ENCODE assay signal across 23 cellular contexts in genomic region chr7:36942558-36943354, GRCh38.
DNase-seq lines count a peak whose midpoint lies in the region; ATAC-seq, FAIRE-seq and TF ChIP-seq lines count a peak whose summit lies in the region.
"Had no signal": no experiment of that assay in that cellular context is flagged by ENCODE, and none has a peak within 500 bp of the region (broad histone marks: within the 10 kb centered on the region; RNA-seq: fewer than 3 reads in every experiment).

No MANE protein-coding gene starts in this region.

- H3K9ac ChIP-seq in BLaER1 = no peak overlapping the region
- H3K9ac ChIP-seq: SK-N-SH had no signal

- H3K27me3 Mint-ChIP-seq in immature natural killer cell (ENCODE audit: low read depth in 3 of 3) = peaks cover 0 to 7% (median 3%) of the 10 kb centered on the region in 3 donors
- H3K27me3 Mint-ChIP-seq: effector memory CD8-positive, alpha-beta T cell had no signal

- H3K4me1 Mint-ChIP-seq in immature natural killer cell = peaks cover 24 to 77% of the 10 kb centered on the region in 2 donors

- H3K4me1 ChIP-seq in BLaER1 (peaks cover 37% of the 10 kb centered on the region), foreskin keratinocyte (no peaks in the 10 kb centered on the region)
- H3K4me1 ChIP-seq: testis had no signal

- H3K27ac ChIP-seq in BLaER1 = peak overlapping the region; percentile 10; the same call in 1 of the 2 replicates
- H3K27ac ChIP-seq in foreskin keratinocyte = no peak overlapping the region
- H3K27ac ChIP-seq: esophagus squamous epithelium, HL-60, testis had no signal

- peaks cover 59 to 77% (median 75%) of the 10 kb centered on the region in 3 donors for H3K36me3 Mint-ChIP-seq in immature natural killer cell

- ATAC-seq in foreskin keratinocyte (no peak), GM21390 (IDR thresholded peaks at IDR 0.05; ENCODE audit: unreplicated experiment) (no peak)
- ATAC-seq: effector memory CD8-positive, alpha-beta T cell; HCT116; left cardiac atrium had no signal

- H3K36me3 ChIP-seq in BLaER1 = peaks cover 22% of the 10 kb centered on the region
- H3K36me3 ChIP-seq: esophagus squamous epithelium had no signal

- H3K4me3 Mint-ChIP-seq in immature natural killer cell = no peak overlapping the region
- H3K4me3 Mint-ChIP-seq: effector memory CD8-positive, alpha-beta T cell had no signal

- H3K4me2 ChIP-seq in BLaER1 = peak overlapping the region; percentile 62
- H3K4me2 ChIP-seq: SK-N-SH had no signal

- no peak overlapping the region for H3K4me3 ChIP-seq in BLaER1
- H3K4me3 ChIP-seq: esophagus squamous epithelium, testis had no signal

- TF ChIP-seq CTCF in foreskin keratinocyte (conservative IDR thresholded peaks at IDR 0.05) = no peak

- H3K27ac Mint-ChIP-seq in immature natural killer cell = peak overlapping the region in 4 of 6 donors; percentile 5 to 84 (median 63)

- TF ChIP-seq POLR2A in GM12892 (IDR thresholded peaks at IDR 0.05; ENCODE audit: low read depth, low read length) = no peak

- DNase-seq in GM12892 (ENCODE audit: insufficient read length) (no peak), NAMALWA (ENCODE audit: low spot score) (peak; percentile 16), immature natural killer cell (no peak), foreskin keratinocyte (no peak), T-helper 1 cell (no peak)
- DNase-seq: activated CD4-positive, CD25-positive, alpha-beta regulatory T cell treated with anti-CD3 and anti-CD28 coated beads, Interleukin-2, amount 50 U/mL, for 72 hours; central memory CD4-positive, alpha-beta T cell; DMS79 treated with DMSO at 0.1 percent for 48 hours; effector memory CD8-positive, alpha-beta T cell; esophagus squamous epithelium; IMR-90; left cardiac atrium; NCI-H187 treated with DMSO at 0.1 percent for 48 hours; NCI-H345; SK-N-SH; stimulated activated CD4-positive, alpha-beta T cell treated with anti-CD3 and anti-CD28 coated beads, Interleukin-4, amount 100 ng/mL, for 4 hours; T1000; testis had no signal

- H4K20me1 ChIP-seq in BLaER1 = peaks cover 16% of the 10 kb centered on the region; the same call in 1 of the 2 replicates

- H3K9me3 ChIP-seq in BLaER1 = peaks cover 38% of the 10 kb centered on the region
- H3K9me3 ChIP-seq: SK-N-SH, testis had no signal

- FAIRE-seq in GM12892 (lab: Jason Lieb, UNC) = peak; percentile 78
- FAIRE-seq: RCC 7860 had no signal

- H3K27me3 ChIP-seq in BLaER1 (no peaks in the 10 kb centered on the region), foreskin keratinocyte (no peaks in the 10 kb centered on the region)
- H3K27me3 ChIP-seq: esophagus squamous epithelium, testis had no signal

- peaks cover 32 to 79% (median 51%) of the 10 kb centered on the region in 6 donors for H3K9me3 Mint-ChIP-seq in immature natural killer cell
